In the genomic region with DNA sequence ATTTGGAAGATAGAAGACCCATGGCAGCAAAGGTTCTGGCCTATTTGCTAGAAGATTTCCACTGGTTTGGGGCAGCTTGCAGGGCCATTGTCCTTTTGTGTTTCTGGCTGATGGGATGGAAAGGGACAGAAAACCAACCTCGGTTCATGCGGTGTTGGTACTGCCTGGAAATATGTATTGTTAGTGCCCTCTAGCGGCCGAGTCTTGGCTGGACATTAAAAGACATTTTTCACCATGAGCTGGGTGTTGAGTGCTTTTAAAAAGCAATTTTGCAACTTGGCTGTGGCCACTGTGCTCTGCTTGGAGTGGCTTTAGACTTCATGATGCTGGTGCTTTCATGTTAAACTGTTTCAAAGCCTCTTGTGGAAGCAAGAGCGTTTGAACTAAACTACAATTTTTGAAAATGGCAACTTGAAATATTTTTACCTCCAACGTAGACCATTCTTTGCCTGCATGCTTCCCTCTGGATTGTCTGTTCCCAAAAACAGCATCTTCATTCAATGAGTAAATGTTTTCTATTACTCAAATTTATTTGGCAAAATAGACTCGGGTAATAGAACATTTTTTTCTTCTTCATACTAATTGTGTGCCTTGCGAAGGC, we compare ENCODE assay signal across 8 cellular contexts.
DNase-seq lines count a peak whose midpoint lies in the region; ATAC-seq and TF ChIP-seq lines count a peak whose summit lies in the region.

No MANE protein-coding gene starts in this region.

- no peak overlapping the region for H3K27ac ChIP-seq in body of pancreas

- TF ChIP-seq POLR2A in body of pancreas (IDR thresholded peaks at IDR 0.05): no peak

- ATAC-seq in GM18868 (IDR thresholded peaks at IDR 0.05; ENCODE audit: unreplicated experiment) (peak; percentile 54), body of pancreas (peak; percentile 59), HG02798 (IDR thresholded peaks at IDR 0.05; ENCODE audit: poor library complexity, unreplicated experiment) (no peak)

- 27 to 32% methylated on average over 8 of the region's 8 CpGs for WGBS in body of pancreas, 2 donors

- no peaks in the 10 kb centered on the region for H3K9me3 ChIP-seq in body of pancreas

- intact Hi-C loops in body of pancreas (cut with DNase I): loop anchor here (10.0 kb wide), 1 partner anchor 524 kb away; no protein-coding TSS in a partner anchor

- no peak overlapping the region for H3K4me3 ChIP-seq in body of pancreas

- H3K27me3 ChIP-seq in body of pancreas: no peaks in the 10 kb centered on the region

- no peaks in the 10 kb centered on the region for H3K4me1 ChIP-seq in body of pancreas

- TF ChIP-seq CTCF in body of pancreas (IDR thresholded peaks at IDR 0.05): peak; percentile 37 to 80 (median 73)

- H3K36me3 ChIP-seq in body of pancreas (replicated peaks in 1 of 2; ENCODE audit: insufficient read depth in 1 of 2, low read depth in 2 of 2): no peaks in the 10 kb centered on the region

- DNase-seq in AG08395 (ENCODE audit: low spot score) (peak; percentile 89), NCI-H2029 treated with DMSO at 0.1 percent for 48 hours (lab: John Stamatoyannopoulos, UW) (peak; percentile 86), UCSD-AML1 (lab: John Stamatoyannopoulos, UW; ENCODE audit: unreplicated experiment) (peak; percentile 43), body of pancreas (peak; percentile 66 to 81 (median 78)), iPS-NIHi7 (ENCODE audit: extremely low spot score) (peak; percentile 89)
- peak; percentile 14 to 33 for DNase-seq in stimulated activated CD4-positive, alpha-beta T cell treated with anti-CD3 and anti-CD28 coated beads, Interleukin-15, amount 100 ng/mL, for 1 hour (ENCODE audit: low read depth in 1 of 2, low spot score in 1 of 2)

Comparison
In these comparisons a context has a peak if more than half of its experiments do, and no peak if none do; other contexts are left out.
1. DNase-seq: peak in every context shown above with its lines; median percentile 89 in AG08395; 89 in iPS-NIHi7; 86 in NCI-H2029 treated with DMSO at 0.1 percent for 48 hours; 78 in body of pancreas; 43 in UCSD-AML1; 24 in stimulated activated CD4-positive, alpha-beta T cell treated with anti-CD3 and anti-CD28 coated beads, Interleukin-15, amount 100 ng/mL, for 1 hour.